In the genomic region with DNA sequence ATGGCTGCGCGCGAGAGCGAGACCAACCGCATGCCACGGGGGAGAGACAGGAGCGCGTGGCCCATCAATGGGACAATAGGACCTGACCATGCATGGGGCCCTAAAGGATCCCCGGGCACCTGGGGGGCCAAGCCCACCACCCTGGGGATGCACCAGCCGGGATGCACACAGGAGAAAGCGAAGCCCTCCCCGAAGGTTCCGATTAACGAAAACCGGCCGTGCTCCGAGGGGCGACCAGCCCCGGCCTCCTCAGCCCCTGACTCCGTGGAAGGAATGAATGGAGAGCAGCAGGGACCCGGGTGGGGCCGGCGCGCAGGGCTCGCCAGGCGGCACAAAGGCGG, we compare ENCODE assay signal across 1 cellular context.
TF ChIP-seq lines count a peak whose summit lies in the region.

No MANE protein-coding gene starts in this region.

TF ChIP-seq in HepG2, 621 proteins besides CTCF, POLR2A, EP300 and RAD21 (continued from another document and continues in another):
- TF ChIP-seq, protein P1, sequence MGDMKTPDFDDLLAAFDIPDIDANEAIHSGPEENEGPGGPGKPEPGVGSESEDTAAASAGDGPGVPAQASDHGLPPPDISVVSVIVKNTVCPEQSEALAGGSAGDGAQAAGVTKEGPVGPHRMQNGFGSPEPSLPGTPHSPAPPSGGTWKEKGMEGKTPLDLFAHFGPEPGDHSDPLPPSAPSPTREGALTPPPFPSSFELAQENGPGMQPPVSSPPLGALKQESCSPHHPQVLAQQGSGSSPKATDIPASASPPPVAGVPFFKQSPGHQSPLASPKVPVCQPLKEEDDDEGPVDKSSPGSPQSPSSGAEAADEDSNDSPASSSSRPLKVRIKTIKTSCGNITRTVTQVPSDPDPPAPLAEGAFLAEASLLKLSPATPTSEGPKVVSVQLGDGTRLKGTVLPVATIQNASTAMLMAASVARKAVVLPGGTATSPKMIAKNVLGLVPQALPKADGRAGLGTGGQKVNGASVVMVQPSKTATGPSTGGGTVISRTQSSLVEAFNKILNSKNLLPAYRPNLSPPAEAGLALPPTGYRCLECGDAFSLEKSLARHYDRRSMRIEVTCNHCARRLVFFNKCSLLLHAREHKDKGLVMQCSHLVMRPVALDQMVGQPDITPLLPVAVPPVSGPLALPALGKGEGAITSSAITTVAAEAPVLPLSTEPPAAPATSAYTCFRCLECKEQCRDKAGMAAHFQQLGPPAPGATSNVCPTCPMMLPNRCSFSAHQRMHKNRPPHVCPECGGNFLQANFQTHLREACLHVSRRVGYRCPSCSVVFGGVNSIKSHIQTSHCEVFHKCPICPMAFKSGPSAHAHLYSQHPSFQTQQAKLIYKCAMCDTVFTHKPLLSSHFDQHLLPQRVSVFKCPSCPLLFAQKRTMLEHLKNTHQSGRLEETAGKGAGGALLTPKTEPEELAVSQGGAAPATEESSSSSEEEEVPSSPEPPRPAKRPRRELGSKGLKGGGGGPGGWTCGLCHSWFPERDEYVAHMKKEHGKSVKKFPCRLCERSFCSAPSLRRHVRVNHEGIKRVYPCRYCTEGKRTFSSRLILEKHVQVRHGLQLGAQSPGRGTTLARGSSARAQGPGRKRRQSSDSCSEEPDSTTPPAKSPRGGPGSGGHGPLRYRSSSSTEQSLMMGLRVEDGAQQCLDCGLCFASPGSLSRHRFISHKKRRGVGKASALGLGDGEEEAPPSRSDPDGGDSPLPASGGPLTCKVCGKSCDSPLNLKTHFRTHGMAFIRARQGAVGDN (CRISPR knock-in tag; IDR thresholded peaks at IDR 0.05), result peak; percentile 75
- TF ChIP-seq ZGPAT (CRISPR knock-in tag; IDR thresholded peaks at IDR 0.05) (no peak), ZNF703 (CRISPR knock-in tag; IDR thresholded peaks at IDR 0.05; ENCODE audit: borderline replicate concordance) (0 out of 2 replicates have a peak, but pooled peaks have one; percentile 47), IKZF1 (IDR thresholded peaks at IDR 0.05) (no peak), ZNF773 (CRISPR knock-in tag; IDR thresholded peaks at IDR 0.05; ENCODE audit: borderline replicate concordance) (no peak), ZNF605 (CRISPR knock-in tag; IDR thresholded peaks at IDR 0.05) (no peak), PCBP1 (IDR thresholded peaks at IDR 0.05; ENCODE audit: borderline replicate concordance, low read depth, low read length) (no peak), ZNF589 (CRISPR knock-in tag; conservative IDR thresholded peaks at IDR 0.05) (no peak), HNRNPUL1 (IDR thresholded peaks at IDR 0.05; ENCODE audit: low read depth, low read length) (no peak), ZNF776 (CRISPR knock-in tag; IDR thresholded peaks at IDR 0.05) (no peak), ISL2 (CRISPR knock-in tag; IDR thresholded peaks at IDR 0.05) (no peak), ZKSCAN8 (CRISPR knock-in tag; IDR thresholded peaks at IDR 0.05; ENCODE audit: borderline replicate concordance) (no peak), FOXM1 (CRISPR knock-in tag; IDR thresholded peaks at IDR 0.05) (no peak), ZBTB40 (IDR thresholded peaks at IDR 0.05) (no peak), ZBTB40 (CRISPR knock-in tag; IDR thresholded peaks at IDR 0.05) (peak; percentile 39; the same call in 1 of the 2 replicates), ZNF251 (CRISPR knock-in tag; IDR thresholded peaks at IDR 0.05) (no peak), ZNF891 (CRISPR knock-in tag; IDR thresholded peaks at IDR 0.05) (no peak), ELF3 (CRISPR knock-in tag; IDR thresholded peaks at IDR 0.05) (no peak), NR2F1 (CRISPR knock-in tag; IDR thresholded peaks at IDR 0.05) (no peak), ZNF468 (CRISPR knock-in tag; IDR thresholded peaks at IDR 0.05) (no peak), DPF2 (CRISPR knock-in tag; IDR thresholded peaks at IDR 0.05; ENCODE audit: borderline replicate concordance, low read depth) (no peak), HNF4G (IDR thresholded peaks at IDR 0.05; ENCODE audit: borderline replicate concordance, low read depth, low read length) (no peak), HNF4G (CRISPR knock-in tag; IDR thresholded peaks at IDR 0.05; ENCODE audit: borderline replicate concordance, low read depth) (no peak), ZNF883 (CRISPR knock-in tag; IDR thresholded peaks at IDR 0.05; ENCODE audit: not compliant biosample characterization) (no peak), JUND (CRISPR knock-in tag; IDR thresholded peaks at IDR 0.05) (no peak), ZNF451 (CRISPR knock-in tag; IDR thresholded peaks at IDR 0.05) (no peak), ZNF256 (CRISPR knock-in tag; conservative IDR thresholded peaks at IDR 0.05) (no peak), SP4 (CRISPR knock-in tag; IDR thresholded peaks at IDR 0.05) (no peak), FOSL2 (CRISPR knock-in tag; IDR thresholded peaks at IDR 0.05) (no peak), RBM39 (IDR thresholded peaks at IDR 0.05; ENCODE audit: low read depth, low read length, poor library complexity, severe bottlenecking) (no peak)
- TF ChIP-seq, protein P2, sequence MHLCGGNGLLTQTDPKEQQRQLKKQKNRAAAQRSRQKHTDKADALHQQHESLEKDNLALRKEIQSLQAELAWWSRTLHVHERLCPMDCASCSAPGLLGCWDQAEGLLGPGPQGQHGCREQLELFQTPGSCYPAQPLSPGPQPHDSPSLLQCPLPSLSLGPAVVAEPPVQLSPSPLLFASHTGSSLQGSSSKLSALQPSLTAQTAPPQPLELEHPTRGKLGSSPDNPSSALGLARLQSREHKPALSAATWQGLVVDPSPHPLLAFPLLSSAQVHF (CRISPR knock-in tag; IDR thresholded peaks at IDR 0.05), result no peak
- TF ChIP-seq, protein P3, sequence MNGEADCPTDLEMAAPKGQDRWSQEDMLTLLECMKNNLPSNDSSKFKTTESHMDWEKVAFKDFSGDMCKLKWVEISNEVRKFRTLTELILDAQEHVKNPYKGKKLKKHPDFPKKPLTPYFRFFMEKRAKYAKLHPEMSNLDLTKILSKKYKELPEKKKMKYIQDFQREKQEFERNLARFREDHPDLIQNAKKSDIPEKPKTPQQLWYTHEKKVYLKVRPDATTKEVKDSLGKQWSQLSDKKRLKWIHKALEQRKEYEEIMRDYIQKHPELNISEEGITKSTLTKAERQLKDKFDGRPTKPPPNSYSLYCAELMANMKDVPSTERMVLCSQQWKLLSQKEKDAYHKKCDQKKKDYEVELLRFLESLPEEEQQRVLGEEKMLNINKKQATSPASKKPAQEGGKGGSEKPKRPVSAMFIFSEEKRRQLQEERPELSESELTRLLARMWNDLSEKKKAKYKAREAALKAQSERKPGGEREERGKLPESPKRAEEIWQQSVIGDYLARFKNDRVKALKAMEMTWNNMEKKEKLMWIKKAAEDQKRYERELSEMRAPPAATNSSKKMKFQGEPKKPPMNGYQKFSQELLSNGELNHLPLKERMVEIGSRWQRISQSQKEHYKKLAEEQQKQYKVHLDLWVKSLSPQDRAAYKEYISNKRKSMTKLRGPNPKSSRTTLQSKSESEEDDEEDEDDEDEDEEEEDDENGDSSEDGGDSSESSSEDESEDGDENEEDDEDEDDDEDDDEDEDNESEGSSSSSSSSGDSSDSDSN (CRISPR knock-in tag; IDR thresholded peaks at IDR 0.05), result peak; percentile 59; the same call in 1 of the 2 replicates
- TF ChIP-seq, protein P4, sequence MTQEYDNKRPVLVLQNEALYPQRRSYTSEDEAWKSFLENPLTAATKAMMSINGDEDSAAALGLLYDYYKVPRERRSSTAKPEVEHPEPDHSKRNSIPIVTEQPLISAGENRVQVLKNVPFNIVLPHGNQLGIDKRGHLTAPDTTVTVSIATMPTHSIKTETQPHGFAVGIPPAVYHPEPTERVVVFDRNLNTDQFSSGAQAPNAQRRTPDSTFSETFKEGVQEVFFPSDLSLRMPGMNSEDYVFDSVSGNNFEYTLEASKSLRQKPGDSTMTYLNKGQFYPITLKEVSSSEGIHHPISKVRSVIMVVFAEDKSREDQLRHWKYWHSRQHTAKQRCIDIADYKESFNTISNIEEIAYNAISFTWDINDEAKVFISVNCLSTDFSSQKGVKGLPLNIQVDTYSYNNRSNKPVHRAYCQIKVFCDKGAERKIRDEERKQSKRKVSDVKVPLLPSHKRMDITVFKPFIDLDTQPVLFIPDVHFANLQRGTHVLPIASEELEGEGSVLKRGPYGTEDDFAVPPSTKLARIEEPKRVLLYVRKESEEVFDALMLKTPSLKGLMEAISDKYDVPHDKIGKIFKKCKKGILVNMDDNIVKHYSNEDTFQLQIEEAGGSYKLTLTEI (CRISPR knock-in tag; conservative IDR thresholded peaks at IDR 0.05), result no peak
- TF ChIP-seq, protein P5, sequence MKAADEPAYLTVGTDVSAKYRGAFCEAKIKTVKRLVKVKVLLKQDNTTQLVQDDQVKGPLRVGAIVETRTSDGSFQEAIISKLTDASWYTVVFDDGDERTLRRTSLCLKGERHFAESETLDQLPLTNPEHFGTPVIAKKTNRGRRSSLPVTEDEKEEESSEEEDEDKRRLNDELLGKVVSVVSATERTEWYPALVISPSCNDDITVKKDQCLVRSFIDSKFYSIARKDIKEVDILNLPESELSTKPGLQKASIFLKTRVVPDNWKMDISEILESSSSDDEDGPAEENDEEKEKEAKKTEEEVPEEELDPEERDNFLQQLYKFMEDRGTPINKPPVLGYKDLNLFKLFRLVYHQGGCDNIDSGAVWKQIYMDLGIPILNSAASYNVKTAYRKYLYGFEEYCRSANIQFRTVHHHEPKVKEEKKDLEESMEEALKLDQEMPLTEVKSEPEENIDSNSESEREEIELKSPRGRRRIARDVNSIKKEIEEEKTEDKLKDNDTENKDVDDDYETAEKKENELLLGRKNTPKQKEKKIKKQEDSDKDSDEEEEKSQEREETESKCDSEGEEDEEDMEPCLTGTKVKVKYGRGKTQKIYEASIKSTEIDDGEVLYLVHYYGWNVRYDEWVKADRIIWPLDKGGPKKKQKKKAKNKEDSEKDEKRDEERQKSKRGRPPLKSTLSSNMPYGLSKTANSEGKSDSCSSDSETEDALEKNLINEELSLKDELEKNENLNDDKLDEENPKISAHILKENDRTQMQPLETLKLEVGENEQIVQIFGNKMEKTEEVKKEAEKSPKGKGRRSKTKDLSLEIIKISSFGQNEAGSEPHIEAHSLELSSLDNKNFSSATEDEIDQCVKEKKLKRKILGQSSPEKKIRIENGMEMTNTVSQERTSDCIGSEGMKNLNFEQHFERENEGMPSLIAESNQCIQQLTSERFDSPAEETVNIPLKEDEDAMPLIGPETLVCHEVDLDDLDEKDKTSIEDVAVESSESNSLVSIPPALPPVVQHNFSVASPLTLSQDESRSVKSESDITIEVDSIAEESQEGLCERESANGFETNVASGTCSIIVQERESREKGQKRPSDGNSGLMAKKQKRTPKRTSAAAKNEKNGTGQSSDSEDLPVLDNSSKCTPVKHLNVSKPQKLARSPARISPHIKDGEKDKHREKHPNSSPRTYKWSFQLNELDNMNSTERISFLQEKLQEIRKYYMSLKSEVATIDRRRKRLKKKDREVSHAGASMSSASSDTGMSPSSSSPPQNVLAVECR (CRISPR knock-in tag; IDR thresholded peaks at IDR 0.05; ENCODE audit: borderline replicate concordance), result peak; percentile 53
